Comparison of ENCODE assay signal across 24 cellular contexts in genomic region chr2:55587-56448, GRCh38. TPM values are rescaled to one million over a fixed set of nuclear protein-coding genes. Genes with fewer than 3 reads are reported as not detected.
DNase-seq lines count a peak whose midpoint lies in the region; ATAC-seq and TF ChIP-seq lines count a peak whose summit lies in the region.
"Had no signal": no experiment of that assay in that cellular context is flagged by ENCODE, and none has a peak within 500 bp of the region (broad histone marks: within the 10 kb centered on the region; RNA-seq: fewer than 3 reads in every experiment).

No MANE protein-coding gene starts in this region.

- no peaks in the 10 kb centered on the region for H3K9me3 ChIP-seq in RWPE2 (ENCODE audit: severe bottlenecking)
- H3K9me3 ChIP-seq in left lung: peaks cover 0 to 30% of the 10 kb centered on the region in 2 donors

- H3K4me3 ChIP-seq in RWPE2 (ENCODE audit: severe bottlenecking): no peak overlapping the region
- H3K4me3 ChIP-seq in left lung: no peak overlapping the region
- H3K4me3 ChIP-seq: SK-N-MC had no signal

- ATAC-seq in RWPE2 (ENCODE audit: low read depth) (peak; percentile 42; the same call in 1 of the 3 replicates), left lung (peak; percentile 90), GM18868 (IDR thresholded peaks at IDR 0.05; ENCODE audit: unreplicated experiment) (no peak), HG02623 (IDR thresholded peaks at IDR 0.05; ENCODE audit: unreplicated experiment) (no peak)

- H3K27ac ChIP-seq in RWPE2 (ENCODE audit: poor library complexity, severe bottlenecking) (no peak overlapping the region), left lung (no peak overlapping the region)
- H3K27ac ChIP-seq: SK-N-MC had no signal

- no peaks in the 10 kb centered on the region for H3K4me1 ChIP-seq in RWPE2 (ENCODE audit: insufficient read depth, poor library complexity, severe bottlenecking)
- no peaks in the 10 kb centered on the region for H3K4me1 ChIP-seq in left lung

- intact Hi-C loops in left lung (cut with DNase I): no loop called here

- DNase-seq in NCI-H2029 (lab: John Stamatoyannopoulos, UW): peak; percentile 4
- no peak for DNase-seq in NCI-H2029 treated with DMSO at 0.1 percent for 48 hours (lab: John Stamatoyannopoulos, UW)
- no peak for DNase-seq in RWPE2 (ENCODE audit: low spot score)
- no peak for DNase-seq in left lung
- DNase-seq in NCI-H526 treated with DMSO at 0.1 percent for 48 hours (lab: John Stamatoyannopoulos, UW): no peak
- DNase-seq: 8988T; ACHN; CD4-positive, CD25-positive, alpha-beta regulatory T cell; DMS153; H7; Karpas-422; MV-4-11; NCI-H1105 treated with DMSO at 0.1 percent for 48 hours; NCI-H1694; NCI-H2081 treated with DMSO at 0.1 percent for 48 hours; NCI-H446; NCI-H524 treated with DMSO at 0.1 percent for 48 hours; NCI-H82; RPMI8226; SIG-M5 had no signal

- TF ChIP-seq CTCF in RWPE2 (IDR thresholded peaks at IDR 0.05; ENCODE audit: poor library complexity, severe bottlenecking) (no peak), left lung (IDR thresholded peaks at IDR 0.05) (no peak)

- H3K36me3 ChIP-seq in RWPE2 (ENCODE audit: low read depth): no peaks in the 10 kb centered on the region
- no peaks in the 10 kb centered on the region for H3K36me3 ChIP-seq in left lung

- H3K27me3 ChIP-seq in RWPE2 (ENCODE audit: insufficient read depth, poor library complexity, severe bottlenecking): no peaks in the 10 kb centered on the region
- H3K27me3 ChIP-seq in left lung: peaks cover 0 to 27% of the 10 kb centered on the region in 2 donors

RNA-seq across cellular contexts. Expression of gene FAM110C, which starts 9.5 kb away (rescaled TPM):
- 1 to 10 TPM; 2.8 to 5.5 TPM for total RNA-seq in left lung
- total RNA-seq: G401 had no signal

Comparison
In these comparisons a context has a peak if more than half of its experiments do, and no peak if none do; other contexts are left out.
1. ATAC-seq: peak in RWPE2 (single experiment) and left lung (single experiment); none in GM18868 (single experiment) and HG02623 (single experiment).